13 cellular contexts compared by ENCODE assay signal in genomic region chr20:1576003-1576402, GRCh38. TPM values are rescaled to one million over a fixed set of nuclear protein-coding genes. Genes with fewer than 3 reads are reported as not detected.
A peak's percentile ranks its signal among the peaks of the same experiment; 100 is the strongest.
DNase-seq lines count a peak whose midpoint lies in the region; ATAC-seq, FAIRE-seq and TF ChIP-seq lines count a peak whose summit lies in the region.
"Not testable (repeated sequence)": the region's sequence is repeated elsewhere in the genome, so short reads cannot be mapped to it uniquely, and the experiment has no call there.
"Had no signal": no experiment of that assay in that cellular context is flagged by ENCODE, and none has a peak within 500 bp of the region (broad histone marks: within the 10 kb centered on the region; RNA-seq: fewer than 3 reads in every experiment).

No MANE protein-coding gene starts in this region.

- not testable (repeated sequence) for H3K27ac Mint-ChIP-seq in activated CD4-positive, alpha-beta T cell treated with anti-CD3 and anti-CD28 coated beads for 36 hours
- H3K27ac Mint-ChIP-seq in activated T-cell treated with anti-CD3 and anti-CD28 coated beads, Interleukin-2, amount 50 U/mL, for 24 hours, result peak overlapping the region; percentile 4

- H3K4me1 ChIP-seq in GM12878 (ENCODE audit: control insufficient read depth, insufficient read depth, low read length), result not testable (repeated sequence)

- POLR2A ChIA-PET in activated CD4-positive, alpha-beta T cell treated with anti-CD3 and anti-CD28 coated beads for 36 hours (lab: Charles Lee); GM12878 (lab: Charles Lee): not testable (repeated sequence)

- intact Hi-C loops in activated CD4-positive, alpha-beta T cell treated with anti-CD3 and anti-CD28 coated beads for 36 hours (cut with DNase I, micrococcal nuclease); GM12878 (cut with micrococcal nuclease; ENCODE audit: unreplicated experiment): not testable (repeated sequence)

- not testable (repeated sequence) for H3K4me3 Mint-ChIP-seq in activated CD4-positive, alpha-beta T cell treated with anti-CD3 and anti-CD28 coated beads for 36 hours; activated T-cell treated with anti-CD3 and anti-CD28 coated beads, Interleukin-2, amount 50 U/mL, for 24 hours

- in situ Hi-C loops in GM12878 (cut with MboI), result loop anchor here (5.0 kb wide), 1 partner anchor 41 kb away; no protein-coding TSS in a partner anchor

- CTCF ChIA-PET in activated CD4-positive, alpha-beta T cell treated with anti-CD3 and anti-CD28 coated beads for 36 hours (lab: Charles Lee); GM12878 (lab: Yijun Ruan, JAX): not testable (repeated sequence)

- H4K20me1 ChIP-seq in GM12878 (ENCODE audit: control insufficient read depth, insufficient read depth), result not testable (repeated sequence)

- not testable (repeated sequence) for TF ChIP-seq EP300 in GM12878 (IDR thresholded peaks at IDR 0.05; ENCODE audit: borderline replicate concordance in 1 of 2, control insufficient read depth in 1 of 2, low read depth in 2 of 2, low read length in 2 of 2)

- H3K4me2 ChIP-seq in GM12878 (ENCODE audit: control insufficient read depth, insufficient read depth), result not testable (repeated sequence)

- ATAC-seq in activated CD4-positive, alpha-beta T cell treated with anti-CD3 and anti-CD28 coated beads for 36 hours, result peak; percentile 64
- not testable (repeated sequence) for ATAC-seq in GM12878

- not testable (repeated sequence) for TF ChIP-seq RAD21 in GM12878 (IDR thresholded peaks at IDR 0.05; ENCODE audit: insufficient read depth, low read depth, low read length)

- RAD21 ChIA-PET in GM12878 (lab: Charles Lee; ENCODE audit: unreplicated experiment), result not testable (repeated sequence)

- not testable (repeated sequence) for TF ChIP-seq POLR2A in NB4 (IDR thresholded peaks at IDR 0.05; ENCODE audit: extremely low read depth, insufficient read length); GM12878 (IDR thresholded peaks at IDR 0.05; ENCODE audit: low read depth, low read length)

- not testable (repeated sequence) for H3K4me3 ChIP-seq in NB4 (ENCODE audit: low read depth, low read length); GM12878

- not testable (repeated sequence) for H3K27me3 Mint-ChIP-seq in activated CD4-positive, alpha-beta T cell treated with anti-CD3 and anti-CD28 coated beads for 36 hours; activated T-cell treated with anti-CD3 and anti-CD28 coated beads, Interleukin-2, amount 50 U/mL, for 24 hours

- SMC1A ChIA-PET in GM12878 (lab: Charles Lee; ENCODE audit: uncharacterized antibody, unreplicated experiment), result interaction anchor here (0.8 to 0.9 kb wide), 2 partner anchors 41 to 66 kb away, joined by 3 read pairs; no protein-coding TSS in a partner anchor

- not testable (repeated sequence) for TF ChIP-seq CTCF in NB4 (IDR thresholded peaks at IDR 0.05; ENCODE audit: low read depth, low read length); GM12878 (IDR thresholded peaks at IDR 0.05 in 2 of 3, conservative IDR thresholded peaks at IDR 0.05 in 1 of 3; ENCODE audit: control insufficient read depth in 2 of 3, extremely low read depth in 1 of 3, insufficient read depth in 1 of 3, low read depth in 3 of 3, low read length in 3 of 3)

- H3K27me3 ChIP-seq in GM12878 (replicated peaks in 1 of 2; ENCODE audit: control insufficient read depth in 2 of 2, insufficient read depth in 2 of 2, low read length in 1 of 2), result not testable (repeated sequence)

- not testable (repeated sequence) for H3K9me3 Mint-ChIP-seq in activated CD4-positive, alpha-beta T cell treated with anti-CD3 and anti-CD28 coated beads for 36 hours (ENCODE audit: low read depth); activated T-cell treated with anti-CD3 and anti-CD28 coated beads, Interleukin-2, amount 50 U/mL, for 24 hours

- not testable (repeated sequence) for H3K36me3 Mint-ChIP-seq in activated CD4-positive, alpha-beta T cell treated with anti-CD3 and anti-CD28 coated beads for 36 hours (ENCODE audit: low read depth); activated T-cell treated with anti-CD3 and anti-CD28 coated beads, Interleukin-2, amount 50 U/mL, for 24 hours (ENCODE audit: low read depth)

- FAIRE-seq in GM12878 (lab: Jason Lieb, UNC), result not testable (repeated sequence)

- not testable (repeated sequence) for H3K36me3 ChIP-seq in GM12878 (ENCODE audit: control insufficient read depth in 2 of 2, insufficient read depth in 2 of 2, low read length in 1 of 2)

- H3K79me2 ChIP-seq in GM12878 (ENCODE audit: control insufficient read depth, insufficient read depth, low read length), result not testable (repeated sequence)

- BruUV-seq in GM12878 (replicated peaks; lab: Mats Ljungman, UMichigan), result TSS peak; percentile 35

- H3K4me1 Mint-ChIP-seq in activated CD4-positive, alpha-beta T cell treated with anti-CD3 and anti-CD28 coated beads for 36 hours; activated T-cell treated with anti-CD3 and anti-CD28 coated beads, Interleukin-2, amount 50 U/mL, for 24 hours (ENCODE audit: low read depth): not testable (repeated sequence)

- not testable (repeated sequence) for H3K27ac ChIP-seq in GM12878 (ENCODE audit: control insufficient read depth, insufficient read depth)

- WGBS in GM12878 (ENCODE audit: insufficient coverage, insufficient replicate concordance, low lambda C conversion rate, missing lambda C conversion rate), result no CpG with 5 or more reads among the region's 1 CpG

- not testable (repeated sequence) for H2AFZ ChIP-seq in GM12878 (ENCODE audit: control insufficient read depth, low read depth, low read length)

- not testable (repeated sequence) for H3K9me3 ChIP-seq in GM12878 (replicated peaks; ENCODE audit: control insufficient read depth, insufficient read depth, low read length)

- not testable (repeated sequence) for H3K9ac ChIP-seq in GM12878 (ENCODE audit: control insufficient read depth, insufficient read depth, low read length)

- peak; percentile 0 for DNase-seq in NB4 (ENCODE audit: low read depth)
- DNase-seq in activated CD4-positive, alpha-beta T cell treated with anti-CD3 and anti-CD28 coated beads for 36 hours, result peak; percentile 13
- DNase-seq in activated T-cell treated with anti-CD3 and anti-CD28 coated beads, Interleukin-2, amount 50 U/mL, for 24 hours; GM12878 (ENCODE audit: low read depth, low spot score): not testable (repeated sequence)
- peak; percentile 0 for DNase-seq in fibroblast of gingiva (ENCODE audit: low read depth)
- peak; percentile 47 for DNase-seq in kidney tubule cell (ENCODE audit: low spot score)
- DNase-seq in stimulated activated CD8-positive, alpha-beta memory T cell treated with anti-CD3 and anti-CD28 coated beads, Interleukin-7, amount 100 ng/mL, for 48 hours (ENCODE audit: extremely low read depth in 1 of 2, low read depth in 1 of 2), result peak; percentile 1 to 14

RNA-seq across cellular contexts. Expression of gene SIRPD, which starts 18.5 kb away (rescaled TPM):
- not detected for total RNA-seq in activated CD4-positive, alpha-beta T cell treated with anti-CD3 and anti-CD28 coated beads for 36 hours
- 6.0 and 7.0 TPM in 2 replicates for total RNA-seq in GM12878 (2013; cell fraction: nucleolus; rRNA removed)
- total RNA-seq in GM12878 (2014; rRNA removed) (0.54 and 1.1 TPM in 2 replicates), GM12878 (2014; rRNA removed; fragmentation: Illumina TruSeq; extraction: Trizol) (0.46 and 1.0 TPM in 2 replicates), GM12878 (2021) (0.51 and 1.1 TPM in 2 replicates)
- polyA plus RNA-seq in GM12878 (2011; ENCODE audit: low read depth), result not detected
- polyA plus RNA-seq in GM12878 (2011; rRNA removed) (0.10 TPM in 1 of 2 replicates, not detected in the other), GM12878 (2014; fragmentation: Illumina TruSeq; extraction: Trizol) (0.52 and 1.6 TPM in 2 replicates), GM12878 (2014; fragmentation: Nextera tagmentation; extraction: Ambion mirVana) (1 to 10 TPM in 1 of 2 experiments, under 1 TPM in 1; 0.77 to 1.1 TPM), GM12878 (2014; rRNA removed) (0.06 and 0.18 TPM in 2 replicates), GM12878 (2016; fragmentation: Nextera tagmentation; extraction: Ambion mirVana) (under 1 TPM; 0.74 to 0.99 TPM)
- 0.21 TPM in 1 of 2 replicates, not detected in the other for polyA plus RNA-seq in GM12878 (2011; cell fraction: cytosol; rRNA removed)
- 0.18 and 0.22 TPM in 2 replicates for polyA plus RNA-seq in GM12878 (2011; cell fraction: nucleus; rRNA removed)
- polyA plus RNA-seq in GM12878 (2012), result not detected in 2 replicates
- polyA minus RNA-seq in GM12878 (2011; rRNA and poly(A)+ RNA removed), result 0.22 TPM in 1 of 2 replicates, not detected in the other
- not detected in 2 replicates for polyA minus RNA-seq in GM12878 (2011; cell fraction: cytosol; rRNA and poly(A)+ RNA removed)
- polyA minus RNA-seq in GM12878 (2011; cell fraction: nucleus; rRNA and poly(A)+ RNA removed), result 0.24 and 0.38 TPM in 2 replicates
- total RNA-seq: Daoy, GM23248, H9, HFFc6, MCF 10A, Right ventricle myocardium superior had no signal
- polyA plus RNA-seq: GM23248 had no signal

RNA-seq across cellular contexts. Expression of gene SIRPB1, which starts 43.8 kb away (rescaled TPM):
- total RNA-seq in activated CD4-positive, alpha-beta T cell treated with anti-CD3 and anti-CD28 coated beads for 36 hours, result 1 to 10 TPM; 1.0 to 2.1 TPM
- total RNA-seq in GM12878 (2013; cell fraction: nucleolus; rRNA removed), result 114 and 121 TPM in 2 replicates
- 10.0 and 10.3 TPM in 2 replicates for total RNA-seq in GM12878 (2014; rRNA removed)
- total RNA-seq in GM12878 (2014; rRNA removed; fragmentation: Illumina TruSeq; extraction: Trizol), result 8.2 and 12.0 TPM in 2 replicates
- 18.9 and 20.1 TPM in 2 replicates for total RNA-seq in GM12878 (2021)
- 3.0 TPM for polyA plus RNA-seq in GM12878 (2011; ENCODE audit: low read depth)
- 2.7 and 3.4 TPM in 2 replicates for polyA plus RNA-seq in GM12878 (2011; rRNA removed)
- 4.0 and 4.3 TPM in 2 replicates for polyA plus RNA-seq in GM12878 (2011; cell fraction: cytosol; rRNA removed)
- 8.0 and 8.5 TPM in 2 replicates for polyA plus RNA-seq in GM12878 (2011; cell fraction: nucleus; rRNA removed)
- 1.2 and 2.9 TPM in 2 replicates for polyA plus RNA-seq in GM12878 (2012)
- 22.3 and 26.0 TPM in 2 replicates for polyA plus RNA-seq in GM12878 (2014; fragmentation: Illumina TruSeq; extraction: Trizol)
- polyA plus RNA-seq in GM12878 (2014; fragmentation: Nextera tagmentation; extraction: Ambion mirVana), result 10 to 100 TPM; 27.9 to 33.8 TPM
- polyA plus RNA-seq in GM12878 (2014; rRNA removed), result 17.0 and 17.9 TPM in 2 replicates
- 1 to 10 TPM; 9.2 to 9.7 TPM for polyA plus RNA-seq in GM12878 (2016; fragmentation: Nextera tagmentation; extraction: Ambion mirVana)
- polyA minus RNA-seq in GM12878 (2011; rRNA and poly(A)+ RNA removed), result 6.6 and 7.5 TPM in 2 replicates
- 2.8 and 3.7 TPM in 2 replicates for polyA minus RNA-seq in GM12878 (2011; cell fraction: cytosol; rRNA and poly(A)+ RNA removed)
- polyA minus RNA-seq in GM12878 (2011; cell fraction: nucleus; rRNA and poly(A)+ RNA removed), result 2.2 and 4.6 TPM in 2 replicates
- total RNA-seq: HFFc6 had no signal
- polyA plus RNA-seq: GM23248 had no signal
